In the genomic region with DNA sequence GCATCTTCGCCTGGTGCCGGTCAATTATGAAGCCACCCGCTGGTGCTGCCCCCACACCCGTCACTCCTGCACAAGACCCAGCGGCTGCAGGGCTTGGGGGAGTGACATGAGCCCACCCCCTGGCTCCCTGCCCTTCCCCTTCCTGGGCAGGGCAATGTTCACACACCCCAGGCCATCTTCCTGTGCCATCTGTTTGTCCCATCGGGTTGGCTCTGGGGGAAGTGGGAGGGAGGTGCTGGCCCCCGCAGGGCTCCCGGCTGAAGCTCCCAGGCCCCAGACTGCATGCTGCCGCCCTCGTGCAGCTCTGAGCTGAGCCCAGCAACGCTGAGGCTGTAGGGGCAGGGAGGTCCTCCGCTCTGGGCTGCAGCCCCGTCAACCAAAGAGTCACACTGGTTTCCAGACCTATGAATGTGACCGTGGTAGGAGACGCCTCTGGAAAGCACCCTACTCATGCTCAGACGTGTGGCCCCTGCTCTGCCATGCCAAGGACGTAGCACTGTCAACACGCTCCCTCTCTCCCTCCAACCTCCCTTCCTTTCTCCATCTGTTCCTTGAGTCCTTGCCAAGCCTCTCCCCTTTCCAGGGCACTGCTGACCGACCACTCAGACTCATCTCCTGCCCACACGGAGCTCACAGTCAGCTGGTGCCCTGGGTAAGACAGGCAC, we compare ENCODE assay signal across 2 cellular contexts.
TF ChIP-seq lines count a peak whose summit lies in the region.

No MANE protein-coding gene starts in this region.

TF ChIP-seq in SK-N-SH, 30 proteins besides CTCF, POLR2A, EP300 and RAD21 (continued from another document):
- TF ChIP-seq, protein P1, sequence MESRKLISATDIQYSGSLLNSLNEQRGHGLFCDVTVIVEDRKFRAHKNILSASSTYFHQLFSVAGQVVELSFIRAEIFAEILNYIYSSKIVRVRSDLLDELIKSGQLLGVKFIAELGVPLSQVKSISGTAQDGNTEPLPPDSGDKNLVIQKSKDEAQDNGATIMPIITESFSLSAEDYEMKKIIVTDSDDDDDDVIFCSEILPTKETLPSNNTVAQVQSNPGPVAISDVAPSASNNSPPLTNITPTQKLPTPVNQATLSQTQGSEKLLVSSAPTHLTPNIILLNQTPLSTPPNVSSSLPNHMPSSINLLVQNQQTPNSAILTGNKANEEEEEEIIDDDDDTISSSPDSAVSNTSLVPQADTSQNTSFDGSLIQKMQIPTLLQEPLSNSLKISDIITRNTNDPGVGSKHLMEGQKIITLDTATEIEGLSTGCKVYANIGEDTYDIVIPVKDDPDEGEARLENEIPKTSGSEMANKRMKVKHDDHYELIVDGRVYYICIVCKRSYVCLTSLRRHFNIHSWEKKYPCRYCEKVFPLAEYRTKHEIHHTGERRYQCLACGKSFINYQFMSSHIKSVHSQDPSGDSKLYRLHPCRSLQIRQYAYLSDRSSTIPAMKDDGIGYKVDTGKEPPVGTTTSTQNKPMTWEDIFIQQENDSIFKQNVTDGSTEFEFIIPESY (IDR thresholded peaks at IDR 0.05; ENCODE audit: borderline replicate concordance, low read depth), result no peak
- TF ChIP-seq YY1 (IDR thresholded peaks at IDR 0.05; ENCODE audit: low read depth) (no peak), RFX5 (IDR thresholded peaks at IDR 0.05; ENCODE audit: low read length) (no peak), TAF1 (IDR thresholded peaks at IDR 0.05; ENCODE audit: borderline replicate concordance, low read depth, low read length) (no peak), TEAD4 (IDR thresholded peaks at IDR 0.05; ENCODE audit: borderline replicate concordance, insufficient read depth) (no peak), MEF2A (IDR thresholded peaks at IDR 0.05; ENCODE audit: borderline replicate concordance, low read depth) (no peak)
- TF ChIP-seq, protein P2, sequence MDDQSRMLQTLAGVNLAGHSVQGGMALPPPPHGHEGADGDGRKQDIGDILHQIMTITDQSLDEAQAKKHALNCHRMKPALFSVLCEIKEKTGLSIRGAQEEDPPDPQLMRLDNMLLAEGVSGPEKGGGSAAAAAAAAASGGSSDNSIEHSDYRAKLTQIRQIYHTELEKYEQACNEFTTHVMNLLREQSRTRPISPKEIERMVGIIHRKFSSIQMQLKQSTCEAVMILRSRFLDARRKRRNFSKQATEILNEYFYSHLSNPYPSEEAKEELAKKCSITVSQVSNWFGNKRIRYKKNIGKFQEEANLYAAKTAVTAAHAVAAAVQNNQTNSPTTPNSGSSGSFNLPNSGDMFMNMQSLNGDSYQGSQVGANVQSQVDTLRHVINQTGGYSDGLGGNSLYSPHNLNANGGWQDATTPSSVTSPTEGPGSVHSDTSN (IDR thresholded peaks at IDR 0.05), result no peak

TF ChIP-seq in SK-N-SH treated with all-trans-retinoic acid at 6 μM for 48 hours, 23 proteins besides CTCF, POLR2A, EP300 and RAD21 (continued from another document):
- TF ChIP-seq TSHZ2 (CRISPR knock-in tag; IDR thresholded peaks at IDR 0.05) (no peak), ZNF8 (CRISPR knock-in tag; IDR thresholded peaks at IDR 0.05) (no peak), ZNF565 (CRISPR knock-in tag; conservative IDR thresholded peaks at IDR 0.05; ENCODE audit: low read depth) (no peak), ZNF70 (CRISPR knock-in tag; IDR thresholded peaks at IDR 0.05) (no peak), BACH2 (CRISPR knock-in tag; IDR thresholded peaks at IDR 0.05; ENCODE audit: borderline replicate concordance) (no peak), CSDC2 (CRISPR knock-in tag; IDR thresholded peaks at IDR 0.05) (no peak)
